Comparison of ENCODE assay signal across 14 cellular contexts in the genomic region with DNA sequence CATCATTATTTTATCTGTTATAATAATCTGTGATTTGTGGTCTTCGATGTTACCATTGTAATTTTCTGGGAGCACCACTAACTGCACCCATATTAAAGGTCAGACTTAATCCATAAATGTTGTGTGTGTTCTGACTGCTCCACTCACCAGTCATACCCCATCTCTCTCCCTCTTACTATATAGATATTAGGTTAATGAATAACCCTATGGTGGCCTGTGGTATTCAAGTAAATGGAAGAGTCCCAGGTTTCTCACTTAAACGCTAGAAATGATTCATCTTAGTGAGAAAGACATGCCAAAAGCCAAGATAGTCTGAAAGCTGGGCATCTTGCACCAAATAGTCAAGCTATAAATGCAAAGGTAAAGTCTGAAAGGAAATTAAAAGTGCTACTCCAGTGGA.
A peak's percentile ranks its signal among the peaks of the same experiment; 100 is the strongest.
DNase-seq lines count a peak whose midpoint lies in the region.
"Had no signal": no experiment of that assay in that cellular context is flagged by ENCODE, and none has a peak within 500 bp of the region (broad histone marks: within the 10 kb centered on the region; RNA-seq: fewer than 3 reads in every experiment).

No MANE protein-coding gene starts in this region.

- no peak overlapping the region for H3K27ac ChIP-seq in substantia nigra (ENCODE audit: low read depth, low read length, poor library complexity, severe bottlenecking)

- in situ Hi-C loops in ACHN (cut with HindIII; ENCODE audit: low pct_ligation_motif_present, low pct_unique_long_range_greater_than_20kb, low sequenced_read_pairs) = no loop called here

- peak; percentile 3 for DNase-seq in ACHN
- peak; percentile 1 for DNase-seq in HuH-7.5 (ENCODE audit: low spot score)
- DNase-seq in glomerular visceral epithelial cell (ENCODE audit: extremely low spot score) = peak; percentile 73
- DNase-seq in renal cortical epithelial cell (ENCODE audit: low read depth) = peak; percentile 41
- no peak for DNase-seq in posterior cingulate gyrus
- no peak for DNase-seq in substantia nigra (lab: John Stamatoyannopoulos, UW)
- DNase-seq: BE2C; C1 segment of cervical spinal cord; CD4-positive, CD25-positive, alpha-beta regulatory T cell; CD8-positive, alpha-beta memory T cell; COR-L47; DMS79 treated with DMSO at 0.1 percent for 48 hours; GF-D8; H9 had no signal

- intact Hi-C loops in posterior cingulate gyrus (cut with DNase I) = no loop called here

Comparison
In these comparisons a context has a peak if more than half of its experiments do, and no peak if none do; other contexts are left out.
1. DNase-seq: peak in ACHN (single experiment), HuH-7.5 (single experiment), glomerular visceral epithelial cell (single experiment) and renal cortical epithelial cell (single experiment); none in posterior cingulate gyrus (0 of 10) and substantia nigra (0 of 49).